10 cellular contexts compared by ENCODE assay signal in genomic region chr7:4103352-4104091, GRCh38.
DNase-seq lines count a peak whose midpoint lies in the region; ATAC-seq and TF ChIP-seq lines count a peak whose summit lies in the region.
"Had no signal": no experiment of that assay in that cellular context is flagged by ENCODE, and none has a peak within 500 bp of the region (broad histone marks: within the 10 kb centered on the region; RNA-seq: fewer than 3 reads in every experiment).

No MANE protein-coding gene starts in this region.

- peak overlapping the region; percentile 51 for H3K4me3 Mint-ChIP-seq in chondrocyte (ENCODE audit: unreplicated experiment)

- H3K27me3 ChIP-seq in NT2/D1 (ENCODE audit: insufficient read depth, insufficient read length): no peaks in the 10 kb centered on the region

- DNase-seq in DMS53 (lab: John Stamatoyannopoulos, UW) (peak; percentile 19), DMS53 treated with DMSO at 0.1 percent for 48 hours (lab: John Stamatoyannopoulos, UW; ENCODE audit: unreplicated experiment) (no peak), NT2/D1 (ENCODE audit: low read depth, low spot score) (peak; percentile 25), chondrocyte (ENCODE audit: low spot score) (no peak), retinal pigment epithelial cell (ENCODE audit: low read depth) (no peak), GDM1 (lab: John Stamatoyannopoulos, UW) (no peak)
- DNase-seq: lower lobe of right lung had no signal

- no peak overlapping the region for H3K4me3 ChIP-seq in NT2/D1 (ENCODE audit: insufficient read length, low read depth)
- H3K4me3 ChIP-seq in retinal pigment epithelial cell (ENCODE audit: low read length): no peak overlapping the region
- H3K4me3 ChIP-seq: lower lobe of right lung had no signal

- H3K9me3 Mint-ChIP-seq in chondrocyte (ENCODE audit: low read depth): no peaks in the 10 kb centered on the region

- ATAC-seq in HG02610 (IDR thresholded peaks at IDR 0.05; ENCODE audit: unreplicated experiment) (no peak), GM21381 (IDR thresholded peaks at IDR 0.05; ENCODE audit: unreplicated experiment) (no peak)
- ATAC-seq: esophagus mucosa, lower lobe of right lung had no signal

- peaks cover 18% of the 10 kb centered on the region for H3K4me1 Mint-ChIP-seq in chondrocyte (ENCODE audit: low read depth)

- H3K27ac Mint-ChIP-seq in chondrocyte (ENCODE audit: unreplicated experiment): peak overlapping the region; percentile 76

- TF ChIP-seq CTCF in chondrocyte (IDR thresholded peaks at IDR 0.05) (peak; percentile 76), retinal pigment epithelial cell (conservative IDR thresholded peaks at IDR 0.05; ENCODE audit: low read depth, low read length) (peak; percentile 33)

- no peaks in the 10 kb centered on the region for H3K9me3 ChIP-seq in NT2/D1 (ENCODE audit: insufficient read depth, low read length)
- H3K9me3 ChIP-seq: lower lobe of right lung had no signal

- no peak overlapping the region for H3K9ac ChIP-seq in NT2/D1 (ENCODE audit: insufficient read length, low read depth)

- H3K4me1 ChIP-seq in NT2/D1 (ENCODE audit: insufficient read depth, insufficient read length): peaks cover 11% of the 10 kb centered on the region
- H3K4me1 ChIP-seq: lower lobe of right lung had no signal

- no peaks in the 10 kb centered on the region for H3K36me3 ChIP-seq in NT2/D1 (ENCODE audit: insufficient read depth, insufficient read length, low read length)
- H3K36me3 ChIP-seq: lower lobe of right lung had no signal

- no peaks in the 10 kb centered on the region for H3K27me3 Mint-ChIP-seq in chondrocyte (ENCODE audit: low read depth)

- no peaks in the 10 kb centered on the region for H3K36me3 Mint-ChIP-seq in chondrocyte (ENCODE audit: low read depth)

Comparison
In these comparisons a context has a peak if more than half of its experiments do, and no peak if none do; other contexts are left out.
1. DNase-seq: peak in DMS53 (single experiment) and NT2/D1 (single experiment); none in DMS53 treated with DMSO at 0.1 percent for 48 hours (single experiment), chondrocyte (single experiment), retinal pigment epithelial cell (single experiment) and GDM1 (single experiment).